In the genomic region with DNA sequence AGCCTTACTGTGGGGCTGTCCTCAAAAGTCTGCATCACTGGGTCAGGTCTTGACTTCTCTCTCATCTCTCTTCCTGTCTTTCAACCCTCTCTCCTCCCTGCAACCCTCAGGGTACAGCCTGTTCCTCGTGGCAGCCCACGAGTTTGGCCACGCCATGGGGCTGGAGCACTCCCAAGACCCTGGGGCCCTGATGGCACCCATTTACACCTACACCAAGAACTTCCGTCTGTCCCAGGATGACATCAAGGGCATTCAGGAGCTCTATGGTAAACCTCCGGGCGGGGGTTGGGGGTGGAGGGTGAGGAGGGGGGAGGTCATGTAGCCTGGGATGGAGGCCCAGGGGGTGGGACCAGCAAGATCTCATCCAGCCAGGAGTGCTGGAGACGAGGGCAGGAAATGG, we compare ENCODE assay signal across 24 cellular contexts. TPM values are rescaled to one million over a fixed set of nuclear protein-coding genes. Genes with fewer than 3 reads are reported as not detected.
DNase-seq lines count a peak whose midpoint lies in the region; ATAC-seq and TF ChIP-seq lines count a peak whose summit lies in the region.
"Had no signal": no experiment of that assay in that cellular context is flagged by ENCODE, and none has a peak within 500 bp of the region (broad histone marks: within the 10 kb centered on the region; RNA-seq: fewer than 3 reads in every experiment).

No MANE protein-coding gene starts in this region.

- no peaks in the 10 kb centered on the region for H4K20me1 ChIP-seq in osteoblast (ENCODE audit: insufficient read depth, low read length)
- H4K20me1 ChIP-seq: BLaER1 treated with 17β-estradiol and CSF1 and Interleukin-3, amounts not matched to agents 10 nM and 100 nM had no signal

- no peaks in the 10 kb centered on the region for H3K4me1 Mint-ChIP-seq in natural killer cell

- H3K9me3 Mint-ChIP-seq in natural killer cell: no peaks in the 10 kb centered on the region
- H3K9me3 Mint-ChIP-seq: CD8-positive, alpha-beta T cell; GM23338 had no signal

- no peak overlapping the region for H3K4me3 Mint-ChIP-seq in natural killer cell
- H3K4me3 Mint-ChIP-seq: CD8-positive, alpha-beta T cell; GM23338 had no signal

- DNase-seq in right atrium auricular region (ENCODE audit: low spot score): peak; percentile 54
- DNase-seq in right cardiac atrium: no peak
- no peak for DNase-seq in esophagus muscularis mucosa (ENCODE audit: extremely low spot score)
- no peak for DNase-seq in osteoblast (ENCODE audit: insufficient read length, low spot score, missing footprints)
- peak in 1 of 2 donors; percentile 88 for DNase-seq in vagina (ENCODE audit: extremely low spot score in 2 of 2)
- no peak for DNase-seq in NCI-H128 (lab: John Stamatoyannopoulos, UW; ENCODE audit: unreplicated experiment)
- DNase-seq in activated T-cell treated with anti-CD3 and anti-CD28 coated beads for 4 hours: no peak
- no peak for DNase-seq in natural killer cell
- DNase-seq: Calu3; CD8-positive, alpha-beta T cell; DMS53; EL; NCI-H1105; NCI-H187; NCI-H2107; NCI-H2227 treated with DMSO at 0.1 percent for 48 hours; NCI-H510A treated with DMSO at 0.1 percent for 48 hours; NCI-H774; SHP77 treated with DMSO at 0.1 percent for 48 hours had no signal

- H3K79me2 ChIP-seq in osteoblast (ENCODE audit: insufficient read depth, low read length): peaks cover 53% of the 10 kb centered on the region

- peak overlapping the region in 1 of 2 donors; percentile 42 for H3K27ac ChIP-seq in right atrium auricular region
- H3K27ac ChIP-seq in right cardiac atrium (ENCODE audit: low read length): no peak overlapping the region
- peak overlapping the region in 3 of 4 donors; percentile 20 to 35 (median 20) for H3K27ac ChIP-seq in esophagus muscularis mucosa (replicated peaks in 1 of 4)
- H3K27ac ChIP-seq in osteoblast (ENCODE audit: low read depth, low read length): peak overlapping the region; percentile 34
- H3K27ac ChIP-seq in vagina: peak overlapping the region; percentile 94
- H3K27ac ChIP-seq: A549; BLaER1 treated with 17β-estradiol and CSF1 and Interleukin-3, amounts not matched to agents 10 nM and 100 nM had no signal

- H3K36me3 Mint-ChIP-seq in natural killer cell: no peaks in the 10 kb centered on the region
- H3K36me3 Mint-ChIP-seq: CD8-positive, alpha-beta T cell had no signal

- H3K4me1 ChIP-seq in right atrium auricular region (no peaks in the 10 kb centered on the region), right cardiac atrium (ENCODE audit: control insufficient read depth, insufficient read depth, low read length) (no peaks in the 10 kb centered on the region), esophagus muscularis mucosa (peaks cover 5 to 47% (median 31%) of the 10 kb centered on the region in 4 donors), osteoblast (ENCODE audit: insufficient read depth, low read length) (peaks cover 60% of the 10 kb centered on the region), vagina (peaks cover 71% of the 10 kb centered on the region)

- no peak for TF ChIP-seq EP300 in esophagus muscularis mucosa (IDR thresholded peaks at IDR 0.05)

- peaks cover 0 to 6% of the 10 kb centered on the region in 2 donors for H3K27me3 Mint-ChIP-seq in natural killer cell (ENCODE audit: low read depth in 2 of 2)

- TF ChIP-seq CTCF in right atrium auricular region (IDR thresholded peaks at IDR 0.05): no peak
- no peak for TF ChIP-seq CTCF in esophagus muscularis mucosa (IDR thresholded peaks at IDR 0.05)
- no peak for TF ChIP-seq CTCF in osteoblast (IDR thresholded peaks at IDR 0.05; ENCODE audit: extremely low read depth, low read depth, low read length)
- no peak for TF ChIP-seq CTCF in vagina (IDR thresholded peaks at IDR 0.05)
- TF ChIP-seq CTCF in natural killer cell (IDR thresholded peaks at IDR 0.05): no peak

- no peak for TF ChIP-seq POLR2A in esophagus muscularis mucosa (IDR thresholded peaks at IDR 0.05; ENCODE audit: low read depth)
- TF ChIP-seq POLR2A in vagina (IDR thresholded peaks at IDR 0.05): no peak

- intact Hi-C loops in right cardiac atrium (cut with DNase I): no loop called here
- intact Hi-C loops in esophagus muscularis mucosa (cut with DNase I): no loop called here
- intact Hi-C loops in vagina (cut with DNase I): no loop called here
- intact Hi-C loops in natural killer cell (cut with micrococcal nuclease): no loop called here

- no peak overlapping the region for H3K4me3 ChIP-seq in right atrium auricular region
- no peak overlapping the region for H3K4me3 ChIP-seq in right cardiac atrium (ENCODE audit: low read length)
- H3K4me3 ChIP-seq in esophagus muscularis mucosa: no peak overlapping the region
- H3K4me3 ChIP-seq in osteoblast (ENCODE audit: insufficient read depth, low read length): no peak overlapping the region
- no peak overlapping the region for H3K4me3 ChIP-seq in vagina
- H3K4me3 ChIP-seq: A549; BLaER1 treated with 17β-estradiol and CSF1 and Interleukin-3, amounts not matched to agents 10 nM and 100 nM; GM23338; K562 had no signal

- H3K36me3 ChIP-seq in right atrium auricular region (peaks cover 25% of the 10 kb centered on the region), esophagus muscularis mucosa (peaks cover 0 to 60% (median 17%) of the 10 kb centered on the region in 4 donors), osteoblast (ENCODE audit: insufficient read depth, low read length) (peaks cover 96% of the 10 kb centered on the region), vagina (peaks cover 0 to 43% of the 10 kb centered on the region in 2 donors)
- H3K36me3 ChIP-seq: BLaER1 treated with 17β-estradiol and CSF1 and Interleukin-3, amounts not matched to agents 10 nM and 100 nM had no signal

- no peak overlapping the region for H2AFZ ChIP-seq in osteoblast (ENCODE audit: low read length)
- H2AFZ ChIP-seq: GM23338 had no signal

- WGBS in right cardiac atrium: 68% methylated on average over 7 of the region's 7 CpGs
- WGBS in esophagus muscularis mucosa: 73% methylated on average over 7 of the region's 7 CpGs

- H3K4me2 ChIP-seq in osteoblast (ENCODE audit: insufficient read depth, low read length): no peak overlapping the region
- H3K4me2 ChIP-seq: A549; BLaER1 treated with 17β-estradiol and CSF1 and Interleukin-3, amounts not matched to agents 10 nM and 100 nM; GM23338 had no signal

- H3K27me3 ChIP-seq in right atrium auricular region: no peaks in the 10 kb centered on the region
- no peaks in the 10 kb centered on the region for H3K27me3 ChIP-seq in right cardiac atrium (ENCODE audit: control insufficient read depth, insufficient read depth)
- H3K27me3 ChIP-seq in esophagus muscularis mucosa: peaks cover 0 to 12% (median 0%) of the 10 kb centered on the region in 4 donors
- no peaks in the 10 kb centered on the region for H3K27me3 ChIP-seq in osteoblast (ENCODE audit: insufficient read depth, low read length)
- H3K27me3 ChIP-seq in vagina: no peaks in the 10 kb centered on the region
- H3K27me3 ChIP-seq: BLaER1 treated with 17β-estradiol and CSF1 and Interleukin-3, amounts not matched to agents 10 nM and 100 nM had no signal

- H3K9me3 ChIP-seq in right atrium auricular region (no peaks in the 10 kb centered on the region), right cardiac atrium (ENCODE audit: control insufficient read depth, low read length) (no peaks in the 10 kb centered on the region), esophagus muscularis mucosa (no peaks in the 10 kb centered on the region), osteoblast (ENCODE audit: low read depth, low read length) (no peaks in the 10 kb centered on the region), vagina (no peaks in the 10 kb centered on the region)
- H3K9me3 ChIP-seq: A549; BLaER1 treated with 17β-estradiol and CSF1 and Interleukin-3, amounts not matched to agents 10 nM and 100 nM had no signal

- no peak overlapping the region for H3K27ac Mint-ChIP-seq in natural killer cell
- H3K27ac Mint-ChIP-seq: CD8-positive, alpha-beta T cell; GM23338 had no signal

- ATAC-seq in right cardiac atrium (no peak), natural killer cell (no peak)
- ATAC-seq: A549; CD8-positive, alpha-beta T cell; GM23338; K562 had no signal

RNA-seq across cellular contexts. Expression of a gene that starts 12.7 kb away (rescaled TPM):
- 100 to 1,000 TPM; 131 to 136 TPM for total RNA-seq in right atrium auricular region
- 100 to 1,000 TPM in 3 of 4 donors, 10 to 100 TPM in 1; 86.8 to 207 (median 155) TPM for total RNA-seq in right cardiac atrium
- 43.5 TPM for polyA plus RNA-seq in right cardiac atrium
- 100 to 1,000 TPM; 211 to 368 (median 256) TPM for total RNA-seq in esophagus muscularis mucosa
- 2,094 and 2,259 TPM in 2 replicates for total RNA-seq in osteoblast
- 296 TPM for total RNA-seq in vagina
- total RNA-seq in natural killer cell: not detected
- total RNA-seq: Calu3; CD8-positive, alpha-beta T cell had no signal
- polyA plus RNA-seq: K562 had no signal

RNA-seq across cellular contexts. Expression of a gene that starts 17.2 kb away (rescaled TPM):
- total RNA-seq in right atrium auricular region (1 to 10 TPM; 5.0 to 9.9 TPM), right cardiac atrium (10 to 100 TPM in 1 of 4 donors, 1 to 10 TPM in 3; 6.2 to 10.9 (median 7.0) TPM), esophagus muscularis mucosa (10 to 100 TPM in 3 of 4 donors, 1 to 10 TPM in 1; 9.6 to 12.9 (median 12.0) TPM), osteoblast (19.4 and 23.5 TPM in 2 replicates), vagina (11.3 TPM), natural killer cell (10 to 100 TPM in 1 of 3 donors, 1 to 10 TPM in 2; 1.6 to 23.5 (median 3.1) TPM)
- polyA plus RNA-seq in right cardiac atrium: 4.0 TPM
- total RNA-seq: CD8-positive, alpha-beta T cell; OCI-LY7 had no signal

Comparison
In these comparisons a context has a peak if more than half of its experiments do, and no peak if none do; other contexts are left out.
1. RNA of a gene that starts 12.7 kb away (total RNA-seq): 2,094 to 2,259 TPM in osteoblast, 296 TPM in vagina (single experiment), 211 to 368 TPM in esophagus muscularis mucosa, 86.8 to 207 TPM in right cardiac atrium and 131 to 136 TPM in right atrium auricular region; not detected in natural killer cell; every median in the first group is over 10 times any median in the second.